In the genomic region with DNA sequence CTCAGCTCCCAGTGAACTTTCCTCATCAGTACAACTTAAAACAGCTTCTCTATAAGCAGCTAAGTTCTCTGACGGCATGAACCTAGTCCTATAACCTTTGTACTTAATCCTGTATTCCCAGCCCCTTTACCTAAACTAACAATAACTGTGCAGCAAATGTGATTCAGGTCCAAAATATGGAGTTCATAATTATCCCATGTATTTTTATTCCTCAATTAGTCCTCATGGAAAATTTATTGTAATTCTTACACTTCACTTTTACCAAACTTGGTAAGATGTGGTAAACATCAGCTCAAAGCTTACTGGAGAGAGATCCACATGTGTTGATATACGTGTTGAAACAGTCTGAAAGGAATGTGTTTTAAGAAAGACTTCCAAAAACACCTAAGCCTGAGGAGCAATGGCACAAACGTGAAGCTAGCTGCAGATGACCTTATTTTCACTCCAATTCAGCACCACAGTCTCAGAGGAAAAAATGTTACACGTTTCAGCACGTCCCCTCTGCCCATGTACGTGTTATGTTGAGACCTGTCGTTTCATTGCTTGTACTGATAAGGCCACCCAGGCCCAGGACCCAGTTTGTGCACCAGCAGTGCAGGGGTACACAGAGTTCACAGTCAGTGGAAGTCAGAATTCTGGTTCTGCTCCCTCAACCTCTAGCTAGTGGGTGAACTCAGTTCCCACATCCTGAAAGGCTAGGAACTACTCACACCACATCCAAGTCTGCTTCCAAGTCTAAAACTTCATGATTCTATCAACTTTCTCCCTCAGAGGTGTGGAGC, we compare ENCODE assay signal across 1 cellular context.
TF ChIP-seq lines count a peak whose summit lies in the region.

No MANE protein-coding gene starts in this region.

TF ChIP-seq in HepG2, 621 proteins besides CTCF, POLR2A, EP300 and RAD21 (continues in another document):
- TF ChIP-seq ZNF552 (CRISPR knock-in tag; IDR thresholded peaks at IDR 0.05; ENCODE audit: borderline replicate concordance) (no peak), HDAC2 (CRISPR knock-in tag; IDR thresholded peaks at IDR 0.05) (peak; percentile 65), NFYC (CRISPR knock-in tag; IDR thresholded peaks at IDR 0.05) (peak; percentile 26; the same call in 1 of the 2 replicates), HDAC1 (CRISPR knock-in tag; IDR thresholded peaks at IDR 0.05) (0 out of 2 replicates have a peak, but pooled peaks have one; percentile 14), YEATS4 (CRISPR knock-in tag; IDR thresholded peaks at IDR 0.05; ENCODE audit: borderline replicate concordance) (0 out of 2 replicates have a peak, but pooled peaks have one; percentile 11), ZSCAN29 (CRISPR knock-in tag; conservative IDR thresholded peaks at IDR 0.05) (peak; percentile 77), ZNF234 (CRISPR knock-in tag; conservative IDR thresholded peaks at IDR 0.05) (no peak), ZNF567 (CRISPR knock-in tag; IDR thresholded peaks at IDR 0.05; ENCODE audit: borderline replicate concordance) (peak; percentile 84; the same call in 1 of the 2 replicates), NR2F6 (IDR thresholded peaks at IDR 0.05) (peak; percentile 33; the same call in 1 of the 2 replicates), NR2F6 (CRISPR knock-in tag; IDR thresholded peaks at IDR 0.05) (peak; percentile 25; the same call in 1 of the 2 replicates), ZBTB46 (CRISPR knock-in tag; IDR thresholded peaks at IDR 0.05; ENCODE audit: borderline replicate concordance) (no peak), ZFY (CRISPR knock-in tag; IDR thresholded peaks at IDR 0.05) (no peak), DRAP1 (CRISPR knock-in tag; IDR thresholded peaks at IDR 0.05) (0 out of 2 replicates have a peak, but pooled peaks have one; percentile 24), BCL6 (CRISPR knock-in tag; IDR thresholded peaks at IDR 0.05) (peak; percentile 31; the same call in 1 of the 2 replicates), SRF (IDR thresholded peaks at IDR 0.05; ENCODE audit: low read depth, low read length) (peak; percentile 63; the same call in 1 of the 2 replicates), ZNF598 (CRISPR knock-in tag; IDR thresholded peaks at IDR 0.05; ENCODE audit: borderline replicate concordance) (peak; percentile 66; the same call in 1 of the 2 replicates), FOXA3 (CRISPR knock-in tag; IDR thresholded peaks at IDR 0.05) (peak; percentile 66), GMEB1 (CRISPR knock-in tag; IDR thresholded peaks at IDR 0.05; ENCODE audit: borderline replicate concordance) (peak; percentile 50; the same call in 1 of the 2 replicates), MEIS1 (CRISPR knock-in tag; IDR thresholded peaks at IDR 0.05; ENCODE audit: borderline replicate concordance) (0 out of 2 replicates have a peak, but pooled peaks have one; percentile 58), HMGA1 (CRISPR knock-in tag; conservative IDR thresholded peaks at IDR 0.05) (0 out of 2 replicates have a peak, but pooled peaks have one; percentile 14), TEAD3 (CRISPR knock-in tag; optimal IDR thresholded peaks at IDR 0.05; ENCODE audit: borderline replicate concordance) (peak; percentile 45), REPIN1 (CRISPR knock-in tag; IDR thresholded peaks at IDR 0.05; ENCODE audit: borderline replicate concordance, low read depth) (peak; percentile 68; the same call in 1 of the 2 replicates), NCOR1 (IDR thresholded peaks at IDR 0.05; ENCODE audit: borderline replicate concordance, low read length) (peak; percentile 86), ZNF10 (CRISPR knock-in tag; IDR thresholded peaks at IDR 0.05; ENCODE audit: borderline replicate concordance, low read depth) (no peak), ZNF337 (CRISPR knock-in tag; IDR thresholded peaks at IDR 0.05; ENCODE audit: borderline replicate concordance, low read depth) (0 out of 2 replicates have a peak, but pooled peaks have one; percentile 55), HNF4A (CRISPR knock-in tag; IDR thresholded peaks at IDR 0.05) (peak; percentile 73), MIXL1 (CRISPR knock-in tag; IDR thresholded peaks at IDR 0.05) (peak; percentile 70; the same call in 1 of the 2 replicates), PHF8 (CRISPR knock-in tag; IDR thresholded peaks at IDR 0.05) (peak; percentile 40; the same call in 1 of the 2 replicates), GLMP (CRISPR knock-in tag; IDR thresholded peaks at IDR 0.05; ENCODE audit: borderline replicate concordance) (no peak), ZNF124 (CRISPR knock-in tag; IDR thresholded peaks at IDR 0.05) (0 out of 2 replicates have a peak, but pooled peaks have one; percentile 17), HMG20A (CRISPR knock-in tag; IDR thresholded peaks at IDR 0.05; ENCODE audit: borderline replicate concordance) (peak; percentile 45; the same call in 1 of the 2 replicates), THYN1 (CRISPR knock-in tag; IDR thresholded peaks at IDR 0.05; ENCODE audit: borderline replicate concordance, low read depth) (no peak), ISL2 (CRISPR knock-in tag; IDR thresholded peaks at IDR 0.05) (peak; percentile 48; the same call in 1 of the 2 replicates), ZNF646 (CRISPR knock-in tag; IDR thresholded peaks at IDR 0.05) (peak; percentile 28; the same call in 1 of the 2 replicates), ZNF251 (CRISPR knock-in tag; IDR thresholded peaks at IDR 0.05) (no peak), GABPA (IDR thresholded peaks at IDR 0.05; ENCODE audit: low read depth, low read length) (no peak), GABPA (CRISPR knock-in tag; IDR thresholded peaks at IDR 0.05; ENCODE audit: low read depth) (no peak), RXRA (CRISPR knock-in tag; IDR thresholded peaks at IDR 0.05) (peak; percentile 36; the same call in 1 of the 2 replicates), ZSCAN21 (CRISPR knock-in tag; IDR thresholded peaks at IDR 0.05; ENCODE audit: borderline replicate concordance) (peak; percentile 50), ZNF616 (CRISPR knock-in tag; IDR thresholded peaks at IDR 0.05; ENCODE audit: low read depth) (0 out of 2 replicates have a peak, but pooled peaks have one; percentile 28), RARA (CRISPR knock-in tag; IDR thresholded peaks at IDR 0.05) (peak; percentile 39; the same call in 1 of the 2 replicates), THAP11 (CRISPR knock-in tag; IDR thresholded peaks at IDR 0.05) (peak; percentile 39)
- TF ChIP-seq, protein P1, sequence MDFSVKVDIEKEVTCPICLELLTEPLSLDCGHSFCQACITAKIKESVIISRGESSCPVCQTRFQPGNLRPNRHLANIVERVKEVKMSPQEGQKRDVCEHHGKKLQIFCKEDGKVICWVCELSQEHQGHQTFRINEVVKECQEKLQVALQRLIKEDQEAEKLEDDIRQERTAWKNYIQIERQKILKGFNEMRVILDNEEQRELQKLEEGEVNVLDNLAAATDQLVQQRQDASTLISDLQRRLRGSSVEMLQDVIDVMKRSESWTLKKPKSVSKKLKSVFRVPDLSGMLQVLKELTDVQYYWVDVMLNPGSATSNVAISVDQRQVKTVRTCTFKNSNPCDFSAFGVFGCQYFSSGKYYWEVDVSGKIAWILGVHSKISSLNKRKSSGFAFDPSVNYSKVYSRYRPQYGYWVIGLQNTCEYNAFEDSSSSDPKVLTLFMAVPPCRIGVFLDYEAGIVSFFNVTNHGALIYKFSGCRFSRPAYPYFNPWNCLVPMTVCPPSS (IDR thresholded peaks at IDR 0.05) = no peak
- TF ChIP-seq, protein P2, sequence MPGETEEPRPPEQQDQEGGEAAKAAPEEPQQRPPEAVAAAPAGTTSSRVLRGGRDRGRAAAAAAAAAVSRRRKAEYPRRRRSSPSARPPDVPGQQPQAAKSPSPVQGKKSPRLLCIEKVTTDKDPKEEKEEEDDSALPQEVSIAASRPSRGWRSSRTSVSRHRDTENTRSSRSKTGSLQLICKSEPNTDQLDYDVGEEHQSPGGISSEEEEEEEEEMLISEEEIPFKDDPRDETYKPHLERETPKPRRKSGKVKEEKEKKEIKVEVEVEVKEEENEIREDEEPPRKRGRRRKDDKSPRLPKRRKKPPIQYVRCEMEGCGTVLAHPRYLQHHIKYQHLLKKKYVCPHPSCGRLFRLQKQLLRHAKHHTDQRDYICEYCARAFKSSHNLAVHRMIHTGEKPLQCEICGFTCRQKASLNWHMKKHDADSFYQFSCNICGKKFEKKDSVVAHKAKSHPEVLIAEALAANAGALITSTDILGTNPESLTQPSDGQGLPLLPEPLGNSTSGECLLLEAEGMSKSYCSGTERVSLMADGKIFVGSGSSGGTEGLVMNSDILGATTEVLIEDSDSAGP (CRISPR knock-in tag; IDR thresholded peaks at IDR 0.05; ENCODE audit: borderline replicate concordance) = peak; percentile 35; the same call in 1 of the 2 replicates
- TF ChIP-seq, protein P3, sequence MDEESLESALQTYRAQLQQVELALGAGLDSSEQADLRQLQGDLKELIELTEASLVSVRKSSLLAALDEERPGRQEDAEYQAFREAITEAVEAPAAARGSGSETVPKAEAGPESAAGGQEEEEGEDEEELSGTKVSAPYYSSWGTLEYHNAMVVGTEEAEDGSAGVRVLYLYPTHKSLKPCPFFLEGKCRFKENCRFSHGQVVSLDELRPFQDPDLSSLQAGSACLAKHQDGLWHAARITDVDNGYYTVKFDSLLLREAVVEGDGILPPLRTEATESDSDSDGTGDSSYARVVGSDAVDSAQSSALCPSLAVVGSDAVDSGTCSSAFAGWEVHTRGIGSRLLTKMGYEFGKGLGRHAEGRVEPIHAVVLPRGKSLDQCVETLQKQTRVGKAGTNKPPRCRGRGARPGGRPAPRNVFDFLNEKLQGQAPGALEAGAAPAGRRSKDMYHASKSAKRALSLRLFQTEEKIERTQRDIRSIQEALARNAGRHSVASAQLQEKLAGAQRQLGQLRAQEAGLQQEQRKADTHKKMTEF (CRISPR knock-in tag; IDR thresholded peaks at IDR 0.05) = peak; percentile 57
